28 cellular contexts compared by ENCODE assay signal in genomic region chr11:130299978-130300377, GRCh38. TPM values are rescaled to one million over a fixed set of nuclear protein-coding genes. Genes with fewer than 3 reads are reported as not detected.
DNase-seq lines count a peak whose midpoint lies in the region; ATAC-seq and TF ChIP-seq lines count a peak whose summit lies in the region.
"Had no signal": no experiment of that assay in that cellular context is flagged by ENCODE, and none has a peak within 500 bp of the region (broad histone marks: within the 10 kb centered on the region; RNA-seq: fewer than 3 reads in every experiment).

No MANE protein-coding gene starts in this region.

- no peak overlapping the region for H3K27ac ChIP-seq in suprapubic skin
- H3K27ac ChIP-seq: 22Rv1, lower lobe of right lung, neutrophil had no signal

- H3K4me3 Mint-ChIP-seq in activated naive CD4-positive, alpha-beta T cell treated with anti-CD3 and anti-CD28 coated beads, Interleukin-2, amount 50 U/mL, for 24 hours: no peak overlapping the region
- H3K4me3 Mint-ChIP-seq in WTC11: no peak overlapping the region
- H3K4me3 Mint-ChIP-seq in stimulated activated memory B cell treated with anti-CD40 and anti-IgM and Interleukin-4, amounts not matched to agents 10 μg/mL and 1 μg/mL and 100 μg/mL, for 72 hours: no peak overlapping the region
- H3K4me3 Mint-ChIP-seq: activated naive CD8-positive, alpha-beta T cell; activated T-helper 1 cell treated with anti-CD3 and anti-CD28 coated beads, Interleukin-12 subunit alpha, Interleukin-12 subunit beta, Interleukin-2, Interleukin-4 antibody, amounts not matched to agents 30 ng/mL and 10 ng/mL and 1 ng/mL, durations not matched to agents 14 hours and 24 hours and 36 hours; HFFc6; type B pancreatic cell had no signal

- H3K27ac Mint-ChIP-seq in activated naive CD4-positive, alpha-beta T cell treated with anti-CD3 and anti-CD28 coated beads, Interleukin-2, amount 50 U/mL, for 24 hours: peak overlapping the region; percentile 18
- H3K27ac Mint-ChIP-seq in activated naive CD4-positive, alpha-beta T cell treated with anti-CD3 and anti-CD28 coated beads, Interleukin-2, amount 50 U/mL, for 72 hours: peak overlapping the region in 1 of 2 donors; percentile 0
- peak overlapping the region; percentile 2; the same call in 1 of the 2 replicates for H3K27ac Mint-ChIP-seq in WTC11
- H3K27ac Mint-ChIP-seq in stimulated activated memory B cell treated with anti-CD40 and anti-IgM and Interleukin-4, amounts not matched to agents 10 μg/mL and 1 μg/mL and 100 μg/mL, for 72 hours: peak overlapping the region; percentile 42
- H3K27ac Mint-ChIP-seq: activated T-helper 1 cell treated with anti-CD3 and anti-CD28 coated beads, Interleukin-12 subunit alpha, Interleukin-12 subunit beta, Interleukin-2, Interleukin-4 antibody, amounts not matched to agents 30 ng/mL and 10 ng/mL and 1 ng/mL, durations not matched to agents 14 hours and 24 hours and 36 hours; CD4-positive, CD25-positive, alpha-beta regulatory T cell; HFFc6; progenitor cell of endocrine pancreas; type B pancreatic cell had no signal

- H3K36me3 ChIP-seq in suprapubic skin: no peaks in the 10 kb centered on the region

- H3K4me1 Mint-ChIP-seq in activated naive CD4-positive, alpha-beta T cell treated with anti-CD3 and anti-CD28 coated beads, Interleukin-2, amount 50 U/mL, for 24 hours: peaks cover 67% of the 10 kb centered on the region
- peaks cover 60% of the 10 kb centered on the region for H3K4me1 Mint-ChIP-seq in WTC11
- peaks cover 53% of the 10 kb centered on the region for H3K4me1 Mint-ChIP-seq in stimulated activated memory B cell treated with anti-CD40 and anti-IgM and Interleukin-4, amounts not matched to agents 10 μg/mL and 1 μg/mL and 100 μg/mL, for 72 hours

- CTCF ChIA-PET in WTC11 (lab: Charles Lee): no interaction called here

- POLR2A ChIA-PET in WTC11 (lab: Charles Lee): no interaction called here

- H3K9me3 Mint-ChIP-seq in activated naive CD4-positive, alpha-beta T cell treated with anti-CD3 and anti-CD28 coated beads, Interleukin-2, amount 50 U/mL, for 24 hours: no peaks in the 10 kb centered on the region
- H3K9me3 Mint-ChIP-seq in activated naive CD4-positive, alpha-beta T cell treated with anti-CD3 and anti-CD28 coated beads, Interleukin-2, amount 50 U/mL, for 72 hours: peaks cover 0 to 10% of the 10 kb centered on the region in 2 donors
- H3K9me3 Mint-ChIP-seq in WTC11: peaks cover 4% of the 10 kb centered on the region
- H3K9me3 Mint-ChIP-seq in stimulated activated memory B cell treated with anti-CD40 and anti-IgM and Interleukin-4, amounts not matched to agents 10 μg/mL and 1 μg/mL and 100 μg/mL, for 72 hours: peaks cover 3% of the 10 kb centered on the region

- ATAC-seq in activated naive CD4-positive, alpha-beta T cell treated with anti-CD3 and anti-CD28 coated beads, Interleukin-2, amount 50 U/mL, for 72 hours: no peak
- peak; percentile 53 for ATAC-seq in HG03108 (IDR thresholded peaks at IDR 0.05; ENCODE audit: unreplicated experiment)
- ATAC-seq in WTC11: no peak
- no peak for ATAC-seq in stimulated activated memory B cell treated with anti-CD40 and anti-IgM and Interleukin-4, amounts not matched to agents 10 μg/mL and 1 μg/mL and 100 μg/mL, for 72 hours
- no peak for ATAC-seq in HG03571 (IDR thresholded peaks at IDR 0.05; ENCODE audit: unreplicated experiment)
- ATAC-seq: lower lobe of right lung, Right ventricle myocardium inferior had no signal

- WGBS in suprapubic skin: 96% methylated on average over 5 of the region's 5 CpGs

- no peak for DNase-seq in activated naive CD4-positive, alpha-beta T cell treated with anti-CD3 and anti-CD28 coated beads, Interleukin-2, amount 50 U/mL, for 72 hours (ENCODE audit: low spot score in 2 of 2)
- DNase-seq in WTC11 (ENCODE audit: low spot score) (no peak), suprapubic skin (ENCODE audit: low spot score in 2 of 2) (no peak)
- no peak for DNase-seq in stimulated activated naive CD4-positive, alpha-beta T cell (lab: John Stamatoyannopoulos, UW)
- DNase-seq: activated CD4-positive, alpha-beta T cell treated with anti-CD3 and anti-CD28 coated beads, Interleukin-2, amount 50 U/mL, for 1 hour; CD4-positive, CD25-positive, alpha-beta regulatory T cell; central memory CD4-positive, alpha-beta T cell; DMS153; HFFc6; IMR-90; kidney glomerular epithelial cell; lower lobe of right lung; NCI-H1105; NCI-H2081; NCI-H345; T-helper 9 cell; WERI-Rb-1 had no signal

- H3K4me1 ChIP-seq in suprapubic skin: peaks cover 12% of the 10 kb centered on the region
- H3K4me1 ChIP-seq: lower lobe of right lung had no signal

- TF ChIP-seq CTCF in WTC11 (IDR thresholded peaks at IDR 0.05) (no peak), suprapubic skin (IDR thresholded peaks at IDR 0.05) (no peak)

- H3K4me3 ChIP-seq in suprapubic skin: no peak overlapping the region
- H3K4me3 ChIP-seq: lower lobe of right lung had no signal

- TF ChIP-seq EP300 in suprapubic skin (IDR thresholded peaks at IDR 0.05): no peak

- no peak for TF ChIP-seq POLR2A in suprapubic skin (IDR thresholded peaks at IDR 0.05)

- no peaks in the 10 kb centered on the region for H3K27me3 Mint-ChIP-seq in activated naive CD4-positive, alpha-beta T cell treated with anti-CD3 and anti-CD28 coated beads, Interleukin-2, amount 50 U/mL, for 24 hours
- no peaks in the 10 kb centered on the region for H3K27me3 Mint-ChIP-seq in WTC11 (ENCODE audit: low read depth)
- no peaks in the 10 kb centered on the region for H3K27me3 Mint-ChIP-seq in stimulated activated memory B cell treated with anti-CD40 and anti-IgM and Interleukin-4, amounts not matched to agents 10 μg/mL and 1 μg/mL and 100 μg/mL, for 72 hours
- H3K27me3 Mint-ChIP-seq: activated naive CD8-positive, alpha-beta T cell; CD4-positive, CD25-positive, alpha-beta regulatory T cell; progenitor cell of endocrine pancreas; type B pancreatic cell had no signal

- H3K36me3 Mint-ChIP-seq in activated naive CD4-positive, alpha-beta T cell treated with anti-CD3 and anti-CD28 coated beads, Interleukin-2, amount 50 U/mL, for 24 hours: peaks cover 18% of the 10 kb centered on the region
- peaks cover 7 to 30% of the 10 kb centered on the region in 2 donors for H3K36me3 Mint-ChIP-seq in activated naive CD4-positive, alpha-beta T cell treated with anti-CD3 and anti-CD28 coated beads, Interleukin-2, amount 50 U/mL, for 72 hours
- H3K36me3 Mint-ChIP-seq in WTC11: peaks cover 12% of the 10 kb centered on the region
- H3K36me3 Mint-ChIP-seq in stimulated activated memory B cell treated with anti-CD40 and anti-IgM and Interleukin-4, amounts not matched to agents 10 μg/mL and 1 μg/mL and 100 μg/mL, for 72 hours: peaks cover 34% of the 10 kb centered on the region

- H3K9me3 ChIP-seq in suprapubic skin: no peaks in the 10 kb centered on the region
- H3K9me3 ChIP-seq: lower lobe of right lung, neutrophil had no signal

- no peaks in the 10 kb centered on the region for H3K27me3 ChIP-seq in suprapubic skin
- H3K27me3 ChIP-seq: neutrophil had no signal

TF ChIP-seq in WTC11, 78 proteins besides CTCF, POLR2A, EP300 and RAD21:
- TF ChIP-seq, protein P1, sequence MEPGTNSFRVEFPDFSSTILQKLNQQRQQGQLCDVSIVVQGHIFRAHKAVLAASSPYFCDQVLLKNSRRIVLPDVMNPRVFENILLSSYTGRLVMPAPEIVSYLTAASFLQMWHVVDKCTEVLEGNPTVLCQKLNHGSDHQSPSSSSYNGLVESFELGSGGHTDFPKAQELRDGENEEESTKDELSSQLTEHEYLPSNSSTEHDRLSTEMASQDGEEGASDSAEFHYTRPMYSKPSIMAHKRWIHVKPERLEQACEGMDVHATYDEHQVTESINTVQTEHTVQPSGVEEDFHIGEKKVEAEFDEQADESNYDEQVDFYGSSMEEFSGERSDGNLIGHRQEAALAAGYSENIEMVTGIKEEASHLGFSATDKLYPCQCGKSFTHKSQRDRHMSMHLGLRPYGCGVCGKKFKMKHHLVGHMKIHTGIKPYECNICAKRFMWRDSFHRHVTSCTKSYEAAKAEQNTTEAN (CRISPR knock-in tag; IDR thresholded peaks at IDR 0.05): no peak
- TF ChIP-seq FOXK1 (CRISPR knock-in tag; IDR thresholded peaks at IDR 0.05) (no peak), FOXJ3 (CRISPR knock-in tag; IDR thresholded peaks at IDR 0.05; ENCODE audit: borderline replicate concordance) (no peak)

RNA-seq across cellular contexts. Expression of gene ZBTB44, which starts 14.7 kb away (rescaled TPM):
- 10 to 100 TPM; 43.4 to 47.2 TPM for total RNA-seq in activated naive CD4-positive, alpha-beta T cell treated with anti-CD3 and anti-CD28 coated beads, Interleukin-2, amount 50 U/mL, for 72 hours
- total RNA-seq in WTC11 (2021): 87.5 to 107 TPM (median 89.5 TPM) in 3 replicates
- total RNA-seq in suprapubic skin: 10 to 100 TPM; 28.7 to 89.5 (median 69.1) TPM
